1 cellular context compared by ENCODE assay signal in the genomic region with DNA sequence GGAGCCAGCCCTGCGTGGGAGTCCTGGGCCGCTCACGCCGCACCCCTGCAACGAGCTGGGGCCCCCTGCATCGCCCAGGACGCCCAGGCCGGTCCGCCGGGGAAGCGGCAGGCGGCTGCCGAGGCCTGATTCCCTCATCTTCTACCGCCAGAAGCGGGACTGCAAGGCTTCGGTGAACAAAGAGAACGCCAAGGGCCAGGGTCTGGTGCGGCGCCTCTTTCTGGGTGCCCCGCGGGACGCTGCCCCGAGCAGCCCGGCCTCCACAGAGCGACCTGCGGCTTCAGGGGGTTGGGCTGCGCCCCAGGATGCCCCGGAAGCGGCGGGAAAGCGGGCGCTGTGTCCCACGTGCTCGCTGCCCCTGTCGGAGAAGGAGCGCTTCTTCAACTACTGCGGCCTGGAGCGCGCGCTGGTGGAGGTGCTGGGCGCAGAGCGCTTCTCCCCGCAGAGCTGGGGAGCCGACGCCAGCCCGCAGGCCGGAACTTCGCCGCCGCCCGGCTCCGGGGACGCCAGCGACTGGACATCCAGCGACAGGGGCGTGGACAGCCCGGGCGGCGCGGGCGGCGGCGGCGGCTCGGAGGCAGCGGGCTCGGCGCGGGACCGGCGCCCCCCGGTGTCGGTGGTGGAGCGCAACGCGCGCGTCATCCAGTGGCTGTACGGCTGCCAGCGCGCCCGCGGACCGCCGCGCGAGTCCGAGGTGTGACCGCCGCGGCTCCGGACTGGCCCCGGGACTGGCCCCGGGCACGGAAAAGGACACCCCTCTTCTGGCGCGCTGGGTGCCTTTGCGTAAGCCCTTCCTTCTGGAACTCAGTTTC.
TF ChIP-seq lines count a peak whose summit lies in the region.

No MANE protein-coding gene starts in this region.

TF ChIP-seq in K562, 482 proteins besides CTCF, POLR2A, EP300 and RAD21 (continued from another document and continues in another):
- peak; percentile 53 for TF ChIP-seq HMGN3 (IDR thresholded peaks at IDR 0.05; ENCODE audit: borderline replicate concordance, extremely low read depth, insufficient read length, low read depth, low read length)
- no peak for TF ChIP-seq NUFIP1 (IDR thresholded peaks at IDR 0.05; ENCODE audit: partially characterized antibody)
- TF ChIP-seq EHMT2 (IDR thresholded peaks at IDR 0.05): no peak
- TF ChIP-seq, protein P1, sequence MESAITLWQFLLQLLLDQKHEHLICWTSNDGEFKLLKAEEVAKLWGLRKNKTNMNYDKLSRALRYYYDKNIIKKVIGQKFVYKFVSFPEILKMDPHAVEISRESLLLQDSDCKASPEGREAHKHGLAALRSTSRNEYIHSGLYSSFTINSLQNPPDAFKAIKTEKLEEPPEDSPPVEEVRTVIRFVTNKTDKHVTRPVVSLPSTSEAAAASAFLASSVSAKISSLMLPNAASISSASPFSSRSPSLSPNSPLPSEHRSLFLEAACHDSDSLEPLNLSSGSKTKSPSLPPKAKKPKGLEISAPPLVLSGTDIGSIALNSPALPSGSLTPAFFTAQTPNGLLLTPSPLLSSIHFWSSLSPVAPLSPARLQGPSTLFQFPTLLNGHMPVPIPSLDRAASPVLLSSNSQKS (CRISPR knock-in tag; IDR thresholded peaks at IDR 0.05): no peak
- no peak for TF ChIP-seq COPS2 (conservative IDR thresholded peaks at IDR 0.05)
- no peak for TF ChIP-seq NCOA2 (IDR thresholded peaks at IDR 0.05; ENCODE audit: partially characterized antibody in 2 of 2)
- 0 out of 2 replicates have a peak, but pooled peaks have one; percentile 59 for TF ChIP-seq MTF1 (CRISPR knock-in tag; IDR thresholded peaks at IDR 0.05; ENCODE audit: borderline replicate concordance)
- no peak for TF ChIP-seq TFAM (CRISPR knock-in tag; conservative IDR thresholded peaks at IDR 0.05)
- no peak for TF ChIP-seq FOXJ2 (tag; IDR thresholded peaks at IDR 0.05)
- TF ChIP-seq, protein P2, sequence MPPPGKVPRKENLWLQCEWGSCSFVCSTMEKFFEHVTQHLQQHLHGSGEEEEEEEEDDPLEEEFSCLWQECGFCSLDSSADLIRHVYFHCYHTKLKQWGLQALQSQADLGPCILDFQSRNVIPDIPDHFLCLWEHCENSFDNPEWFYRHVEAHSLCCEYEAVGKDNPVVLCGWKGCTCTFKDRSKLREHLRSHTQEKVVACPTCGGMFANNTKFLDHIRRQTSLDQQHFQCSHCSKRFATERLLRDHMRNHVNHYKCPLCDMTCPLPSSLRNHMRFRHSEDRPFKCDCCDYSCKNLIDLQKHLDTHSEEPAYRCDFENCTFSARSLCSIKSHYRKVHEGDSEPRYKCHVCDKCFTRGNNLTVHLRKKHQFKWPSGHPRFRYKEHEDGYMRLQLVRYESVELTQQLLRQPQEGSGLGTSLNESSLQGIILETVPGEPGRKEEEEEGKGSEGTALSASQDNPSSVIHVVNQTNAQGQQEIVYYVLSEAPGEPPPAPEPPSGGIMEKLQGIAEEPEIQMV (tag; conservative IDR thresholded peaks at IDR 0.05; ENCODE audit: low read depth): no peak
- TF ChIP-seq TARDBP (IDR thresholded peaks at IDR 0.05): peak; percentile 11; the same call in 1 of the 2 replicates
- TF ChIP-seq, protein P3, sequence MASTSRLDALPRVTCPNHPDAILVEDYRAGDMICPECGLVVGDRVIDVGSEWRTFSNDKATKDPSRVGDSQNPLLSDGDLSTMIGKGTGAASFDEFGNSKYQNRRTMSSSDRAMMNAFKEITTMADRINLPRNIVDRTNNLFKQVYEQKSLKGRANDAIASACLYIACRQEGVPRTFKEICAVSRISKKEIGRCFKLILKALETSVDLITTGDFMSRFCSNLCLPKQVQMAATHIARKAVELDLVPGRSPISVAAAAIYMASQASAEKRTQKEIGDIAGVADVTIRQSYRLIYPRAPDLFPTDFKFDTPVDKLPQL (IDR thresholded peaks at IDR 0.05; ENCODE audit: extremely low read depth, insufficient read length): no peak
- TF ChIP-seq SIRT6 (IDR thresholded peaks at IDR 0.05; ENCODE audit: low read depth, low read length): no peak
- TF ChIP-seq ZNF316 (IDR thresholded peaks at IDR 0.05): no peak
- TF ChIP-seq, protein P4, sequence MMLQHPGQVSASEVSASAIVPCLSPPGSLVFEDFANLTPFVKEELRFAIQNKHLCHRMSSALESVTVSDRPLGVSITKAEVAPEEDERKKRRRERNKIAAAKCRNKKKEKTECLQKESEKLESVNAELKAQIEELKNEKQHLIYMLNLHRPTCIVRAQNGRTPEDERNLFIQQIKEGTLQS (IDR thresholded peaks at IDR 0.05): no peak
- TF ChIP-seq, protein P4 (CRISPR knock-in tag; conservative IDR thresholded peaks at IDR 0.05): peak; percentile 90; the same call in 1 of the 2 replicates
- TF ChIP-seq ZNF354B (CRISPR knock-in tag; IDR thresholded peaks at IDR 0.05): no peak
- TF ChIP-seq TGIF2 (CRISPR knock-in tag; IDR thresholded peaks at IDR 0.05): no peak
- no peak for TF ChIP-seq DNMT1 (IDR thresholded peaks at IDR 0.05)
- TF ChIP-seq BRD9 (IDR thresholded peaks at IDR 0.05; ENCODE audit: low read depth, partially characterized antibody): no peak
- no peak for TF ChIP-seq SPI1 (IDR thresholded peaks at IDR 0.05; ENCODE audit: borderline replicate concordance, low read depth, low read length)
- TF ChIP-seq, protein P5, sequence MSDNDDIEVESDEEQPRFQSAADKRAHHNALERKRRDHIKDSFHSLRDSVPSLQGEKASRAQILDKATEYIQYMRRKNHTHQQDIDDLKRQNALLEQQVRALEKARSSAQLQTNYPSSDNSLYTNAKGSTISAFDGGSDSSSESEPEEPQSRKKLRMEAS (CRISPR knock-in tag; IDR thresholded peaks at IDR 0.05): peak; percentile 99
- TF ChIP-seq, protein P6, sequence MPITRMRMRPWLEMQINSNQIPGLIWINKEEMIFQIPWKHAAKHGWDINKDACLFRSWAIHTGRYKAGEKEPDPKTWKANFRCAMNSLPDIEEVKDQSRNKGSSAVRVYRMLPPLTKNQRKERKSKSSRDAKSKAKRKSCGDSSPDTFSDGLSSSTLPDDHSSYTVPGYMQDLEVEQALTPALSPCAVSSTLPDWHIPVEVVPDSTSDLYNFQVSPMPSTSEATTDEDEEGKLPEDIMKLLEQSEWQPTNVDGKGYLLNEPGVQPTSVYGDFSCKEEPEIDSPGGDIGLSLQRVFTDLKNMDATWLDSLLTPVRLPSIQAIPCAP (CRISPR knock-in tag; IDR thresholded peaks at IDR 0.05; ENCODE audit: borderline replicate concordance): peak; percentile 64; the same call in 1 of the 2 replicates
- peak; percentile 3 for TF ChIP-seq ZNF146 (CRISPR knock-in tag; IDR thresholded peaks at IDR 0.05; ENCODE audit: unreplicated experiment)
- 0 out of 4 replicates have a peak, but pooled peaks of 1 of the 2 experiments have one; percentile 55 for TF ChIP-seq HDAC1 (IDR thresholded peaks at IDR 0.05)
- TF ChIP-seq, protein P7, sequence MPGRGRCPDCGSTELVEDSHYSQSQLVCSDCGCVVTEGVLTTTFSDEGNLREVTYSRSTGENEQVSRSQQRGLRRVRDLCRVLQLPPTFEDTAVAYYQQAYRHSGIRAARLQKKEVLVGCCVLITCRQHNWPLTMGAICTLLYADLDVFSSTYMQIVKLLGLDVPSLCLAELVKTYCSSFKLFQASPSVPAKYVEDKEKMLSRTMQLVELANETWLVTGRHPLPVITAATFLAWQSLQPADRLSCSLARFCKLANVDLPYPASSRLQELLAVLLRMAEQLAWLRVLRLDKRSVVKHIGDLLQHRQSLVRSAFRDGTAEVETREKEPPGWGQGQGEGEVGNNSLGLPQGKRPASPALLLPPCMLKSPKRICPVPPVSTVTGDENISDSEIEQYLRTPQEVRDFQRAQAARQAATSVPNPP (IDR thresholded peaks at IDR 0.05; ENCODE audit: borderline replicate concordance, insufficient read depth, insufficient read length): no peak
- TF ChIP-seq, protein P8, sequence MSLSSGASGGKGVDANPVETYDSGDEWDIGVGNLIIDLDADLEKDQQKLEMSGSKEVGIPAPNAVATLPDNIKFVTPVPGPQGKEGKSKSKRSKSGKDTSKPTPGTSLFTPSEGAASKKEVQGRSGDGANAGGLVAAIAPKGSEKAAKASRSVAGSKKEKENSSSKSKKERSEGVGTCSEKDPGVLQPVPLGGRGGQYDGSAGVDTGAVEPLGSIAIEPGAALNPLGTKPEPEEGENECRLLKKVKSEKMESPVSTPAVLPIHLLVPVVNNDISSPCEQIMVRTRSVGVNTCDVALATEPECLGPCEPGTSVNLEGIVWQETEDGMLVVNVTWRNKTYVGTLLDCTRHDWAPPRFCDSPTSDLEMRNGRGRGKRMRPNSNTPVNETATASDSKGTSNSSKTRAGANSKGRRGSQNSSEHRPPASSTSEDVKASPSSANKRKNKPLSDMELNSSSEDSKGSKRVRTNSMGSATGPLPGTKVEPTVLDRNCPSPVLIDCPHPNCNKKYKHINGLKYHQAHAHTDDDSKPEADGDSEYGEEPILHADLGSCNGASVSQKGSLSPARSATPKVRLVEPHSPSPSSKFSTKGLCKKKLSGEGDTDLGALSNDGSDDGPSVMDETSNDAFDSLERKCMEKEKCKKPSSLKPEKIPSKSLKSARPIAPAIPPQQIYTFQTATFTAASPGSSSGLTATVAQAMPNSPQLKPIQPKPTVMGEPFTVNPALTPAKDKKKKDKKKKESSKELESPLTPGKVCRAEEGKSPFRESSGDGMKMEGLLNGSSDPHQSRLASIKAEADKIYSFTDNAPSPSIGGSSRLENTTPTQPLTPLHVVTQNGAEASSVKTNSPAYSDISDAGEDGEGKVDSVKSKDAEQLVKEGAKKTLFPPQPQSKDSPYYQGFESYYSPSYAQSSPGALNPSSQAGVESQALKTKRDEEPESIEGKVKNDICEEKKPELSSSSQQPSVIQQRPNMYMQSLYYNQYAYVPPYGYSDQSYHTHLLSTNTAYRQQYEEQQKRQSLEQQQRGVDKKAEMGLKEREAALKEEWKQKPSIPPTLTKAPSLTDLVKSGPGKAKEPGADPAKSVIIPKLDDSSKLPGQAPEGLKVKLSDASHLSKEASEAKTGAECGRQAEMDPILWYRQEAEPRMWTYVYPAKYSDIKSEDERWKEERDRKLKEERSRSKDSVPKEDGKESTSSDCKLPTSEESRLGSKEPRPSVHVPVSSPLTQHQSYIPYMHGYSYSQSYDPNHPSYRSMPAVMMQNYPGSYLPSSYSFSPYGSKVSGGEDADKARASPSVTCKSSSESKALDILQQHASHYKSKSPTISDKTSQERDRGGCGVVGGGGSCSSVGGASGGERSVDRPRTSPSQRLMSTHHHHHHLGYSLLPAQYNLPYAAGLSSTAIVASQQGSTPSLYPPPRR (CRISPR knock-in tag; IDR thresholded peaks at IDR 0.05; ENCODE audit: borderline replicate concordance): peak; percentile 82
- TF ChIP-seq CEBPG (CRISPR knock-in tag; IDR thresholded peaks at IDR 0.05): peak; percentile 36; the same call in 1 of the 2 replicates
- TF ChIP-seq CEBPG (tag; conservative IDR thresholded peaks at IDR 0.05 in 1 of 2, IDR thresholded peaks at IDR 0.05 in 1 of 2): no peak
- TF ChIP-seq, protein P9, sequence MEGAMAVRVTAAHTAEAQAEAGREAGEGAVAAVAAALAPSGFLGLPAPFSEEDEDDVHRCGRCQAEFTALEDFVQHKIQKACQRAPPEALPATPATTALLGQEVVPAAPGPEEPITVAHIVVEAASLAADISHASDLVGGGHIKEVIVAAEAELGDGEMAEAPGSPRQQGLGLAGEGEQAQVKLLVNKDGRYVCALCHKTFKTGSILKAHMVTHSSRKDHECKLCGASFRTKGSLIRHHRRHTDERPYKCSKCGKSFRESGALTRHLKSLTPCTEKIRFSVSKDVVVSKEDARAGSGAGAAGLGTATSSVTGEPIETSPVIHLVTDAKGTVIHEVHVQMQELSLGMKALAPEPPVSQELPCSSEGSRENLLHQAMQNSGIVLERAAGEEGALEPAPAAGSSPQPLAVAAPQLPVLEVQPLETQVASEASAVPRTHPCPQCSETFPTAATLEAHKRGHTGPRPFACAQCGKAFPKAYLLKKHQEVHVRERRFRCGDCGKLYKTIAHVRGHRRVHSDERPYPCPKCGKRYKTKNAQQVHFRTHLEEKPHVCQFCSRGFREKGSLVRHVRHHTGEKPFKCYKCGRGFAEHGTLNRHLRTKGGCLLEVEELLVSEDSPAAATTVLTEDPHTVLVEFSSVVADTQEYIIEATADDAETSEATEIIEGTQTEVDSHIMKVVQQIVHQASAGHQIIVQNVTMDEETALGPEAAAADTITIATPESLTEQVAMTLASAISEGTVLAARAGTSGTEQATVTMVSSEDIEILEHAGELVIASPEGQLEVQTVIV (CRISPR knock-in tag; IDR thresholded peaks at IDR 0.05; ENCODE audit: borderline replicate concordance): no peak
- TF ChIP-seq, protein P10, sequence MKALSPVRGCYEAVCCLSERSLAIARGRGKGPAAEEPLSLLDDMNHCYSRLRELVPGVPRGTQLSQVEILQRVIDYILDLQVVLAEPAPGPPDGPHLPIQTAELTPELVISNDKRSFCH (CRISPR knock-in tag; IDR thresholded peaks at IDR 0.05): no peak
- TF ChIP-seq, protein P10 (tag; IDR thresholded peaks at IDR 0.05): peak; percentile 70
- TF ChIP-seq TCF3 (CRISPR knock-in tag; IDR thresholded peaks at IDR 0.05): peak; percentile 17; the same call in 1 of the 2 replicates
- TF ChIP-seq, protein P11, sequence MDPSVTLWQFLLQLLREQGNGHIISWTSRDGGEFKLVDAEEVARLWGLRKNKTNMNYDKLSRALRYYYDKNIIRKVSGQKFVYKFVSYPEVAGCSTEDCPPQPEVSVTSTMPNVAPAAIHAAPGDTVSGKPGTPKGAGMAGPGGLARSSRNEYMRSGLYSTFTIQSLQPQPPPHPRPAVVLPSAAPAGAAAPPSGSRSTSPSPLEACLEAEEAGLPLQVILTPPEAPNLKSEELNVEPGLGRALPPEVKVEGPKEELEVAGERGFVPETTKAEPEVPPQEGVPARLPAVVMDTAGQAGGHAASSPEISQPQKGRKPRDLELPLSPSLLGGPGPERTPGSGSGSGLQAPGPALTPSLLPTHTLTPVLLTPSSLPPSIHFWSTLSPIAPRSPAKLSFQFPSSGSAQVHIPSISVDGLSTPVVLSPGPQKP (CRISPR knock-in tag; IDR thresholded peaks at IDR 0.05): no peak
- TF ChIP-seq, protein P12, sequence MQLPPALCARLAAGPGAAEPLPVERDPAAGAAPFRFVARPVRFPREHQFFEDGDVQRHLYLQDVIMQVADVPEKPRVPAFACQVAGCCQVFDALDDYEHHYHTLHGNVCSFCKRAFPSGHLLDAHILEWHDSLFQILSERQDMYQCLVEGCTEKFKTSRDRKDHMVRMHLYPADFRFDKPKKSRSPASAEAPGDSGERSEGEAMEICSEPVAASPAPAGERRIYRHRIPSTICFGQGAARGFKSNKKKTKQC (CRISPR knock-in tag; IDR thresholded peaks at IDR 0.05): peak; percentile 94
- TF ChIP-seq, protein P13, sequence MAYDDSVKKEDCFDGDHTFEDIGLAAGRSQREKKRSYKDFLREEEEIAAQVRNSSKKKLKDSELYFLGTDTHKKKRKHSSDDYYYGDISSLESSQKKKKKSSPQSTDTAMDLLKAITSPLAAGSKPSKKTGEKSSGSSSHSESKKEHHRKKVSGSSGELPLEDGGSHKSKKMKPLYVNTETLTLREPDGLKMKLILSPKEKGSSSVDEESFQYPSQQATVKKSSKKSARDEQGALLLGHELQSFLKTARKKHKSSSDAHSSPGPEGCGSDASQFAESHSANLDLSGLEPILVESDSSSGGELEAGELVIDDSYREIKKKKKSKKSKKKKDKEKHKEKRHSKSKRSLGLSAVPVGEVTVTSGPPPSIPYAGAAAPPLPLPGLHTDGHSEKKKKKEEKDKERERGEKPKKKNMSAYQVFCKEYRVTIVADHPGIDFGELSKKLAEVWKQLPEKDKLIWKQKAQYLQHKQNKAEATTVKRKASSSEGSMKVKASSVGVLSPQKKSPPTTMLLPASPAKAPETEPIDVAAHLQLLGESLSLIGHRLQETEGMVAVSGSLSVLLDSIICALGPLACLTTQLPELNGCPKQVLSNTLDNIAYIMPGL (CRISPR knock-in tag; IDR thresholded peaks at IDR 0.05): peak; percentile 93
- 0 out of 2 replicates have a peak, but pooled peaks have one; percentile 39 for TF ChIP-seq ZNF311 (CRISPR knock-in tag; IDR thresholded peaks at IDR 0.05)
- TF ChIP-seq BHLHE40 (IDR thresholded peaks at IDR 0.05; ENCODE audit: low read length): no peak
- no peak for TF ChIP-seq ILK (tag; IDR thresholded peaks at IDR 0.05; ENCODE audit: borderline replicate concordance, low read depth)
